In the genomic region with DNA sequence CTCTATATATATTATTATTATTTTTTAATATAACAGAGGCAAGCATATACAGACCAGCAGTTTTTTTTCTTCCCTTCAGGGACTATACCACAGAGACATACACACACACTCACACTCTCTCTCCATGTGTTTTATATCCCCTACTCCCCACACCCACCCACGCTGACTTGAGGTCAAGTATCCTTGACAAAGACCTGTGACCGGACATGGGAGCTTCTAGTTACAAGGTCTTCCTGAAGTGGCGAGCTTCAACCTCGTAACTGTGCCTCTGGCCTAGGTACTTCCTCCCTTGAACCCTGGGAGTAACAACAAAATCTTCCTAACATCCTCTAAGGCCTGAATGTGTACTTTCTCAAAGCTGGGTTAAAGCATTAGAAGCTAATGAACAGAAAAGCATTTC, we compare ENCODE assay signal across 27 cellular contexts.
"Had no signal": no experiment of that assay in that cellular context is flagged by ENCODE, and none has a peak within 500 bp of the region (broad histone marks: within the 10 kb centered on the region; RNA-seq: fewer than 3 reads in every experiment).

No MANE protein-coding gene starts in this region.

- H3K36me3 Mint-ChIP-seq: natural killer cell had no signal

- H3K4me3 Mint-ChIP-seq: memory B cell; natural killer cell; stimulated activated effector memory CD8-positive, alpha-beta T cell treated with anti-CD3 and anti-CD28 coated beads, Interleukin-12 subunit alpha, Interleukin-12 subunit beta, amount 100 ng/mL, for 72 hours had no signal

- H3K36me3 ChIP-seq: ovary had no signal

- DNase-seq: central memory CD4-positive, alpha-beta T cell; effector CD4-positive, alpha-beta T cell; foreskin fibroblast; heart left ventricle; nucleus accumbens; stimulated activated CD4-positive, alpha-beta T cell treated with anti-CD3 and anti-CD28 coated beads, Interleukin-12 subunit alpha, Interleukin-12 subunit beta, amount 100 ng/mL, for 4 hours; stimulated activated CD4-positive, alpha-beta T cell treated with anti-CD3 and anti-CD28 coated beads, Interleukin-1b, Interleukin-23, amount 100 ng/mL, for 48 hours; stimulated activated CD4-positive, alpha-beta T cell treated with anti-CD3 and anti-CD28 coated beads, Interleukin-4, amount 100 ng/mL, for 24 hours; stimulated activated naive CD4-positive, alpha-beta T cell treated with Interleukin-2 at 50 U/mL for 16 hours; stomach; upper lobe of left lung had no signal

- H3K27ac ChIP-seq: dorsolateral prefrontal cortex, epithelial cell of prostate, gastroesophageal sphincter, heart left ventricle, hepatocyte, ovary, stomach, thoracic aorta, tibial nerve, upper lobe of left lung had no signal

- H3K79me2 ChIP-seq: hepatocyte had no signal

- H2AFZ ChIP-seq: hepatocyte had no signal

- ATAC-seq: esophagus mucosa; gastroesophageal sphincter; heart left ventricle; left colon; natural killer cell; sciatic nerve; stimulated activated effector memory CD8-positive, alpha-beta T cell treated with anti-CD3 and anti-CD28 coated beads, Interleukin-12 subunit alpha, Interleukin-12 subunit beta, amount 100 ng/mL, for 72 hours had no signal

- H3K4me3 ChIP-seq: dorsolateral prefrontal cortex, gastroesophageal sphincter, heart left ventricle, hepatocyte, lung, ovary, smooth muscle cell, stomach, thoracic aorta, tibial nerve, upper lobe of left lung had no signal

- H3K27me3 Mint-ChIP-seq: memory B cell, progenitor cell of endocrine pancreas had no signal

- H3K4me2 ChIP-seq: hepatocyte, smooth muscle cell had no signal

- H3K9me3 ChIP-seq: gastroesophageal sphincter, heart left ventricle, ovary, stomach, thoracic aorta, tibial nerve, upper lobe of left lung had no signal

- H3K4me1 ChIP-seq: upper lobe of left lung had no signal

- H3K4me1 Mint-ChIP-seq: natural killer cell; stimulated activated effector memory CD8-positive, alpha-beta T cell treated with anti-CD3 and anti-CD28 coated beads, Interleukin-12 subunit alpha, Interleukin-12 subunit beta, amount 100 ng/mL, for 72 hours had no signal

- H3K9me3 Mint-ChIP-seq: memory B cell; natural killer cell; stimulated activated effector memory CD8-positive, alpha-beta T cell treated with anti-CD3 and anti-CD28 coated beads, Interleukin-12 subunit alpha, Interleukin-12 subunit beta, amount 100 ng/mL, for 72 hours had no signal

- H3K27ac Mint-ChIP-seq: memory B cell; natural killer cell; progenitor cell of endocrine pancreas; stimulated activated effector memory CD8-positive, alpha-beta T cell treated with anti-CD3 and anti-CD28 coated beads, Interleukin-12 subunit alpha, Interleukin-12 subunit beta, amount 100 ng/mL, for 72 hours had no signal

- H3K27me3 ChIP-seq: dorsolateral prefrontal cortex, gastroesophageal sphincter, heart left ventricle, hepatocyte, ovary, stomach, tibial nerve, upper lobe of left lung had no signal
